9 cellular contexts compared by ENCODE assay signal in the genomic region with DNA sequence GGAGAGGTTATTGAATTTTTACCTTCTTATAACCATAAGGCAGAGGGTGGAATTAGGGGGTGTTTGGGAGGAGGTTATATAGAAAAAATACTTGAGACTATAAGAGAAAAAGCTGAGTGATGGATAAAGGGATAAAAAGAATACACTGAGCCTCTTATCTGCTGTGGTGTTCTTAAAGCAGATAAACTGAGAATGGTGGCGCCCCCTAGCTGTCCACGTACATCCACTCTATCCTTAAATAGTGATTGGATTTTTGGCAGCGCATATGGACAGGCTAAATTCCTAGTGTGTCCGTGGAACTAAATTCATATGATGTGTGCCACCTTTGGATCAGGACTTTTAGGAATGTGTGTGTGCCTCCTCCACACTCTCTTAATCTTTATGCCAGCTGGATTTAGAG.
DNase-seq lines count a peak whose midpoint lies in the region; ATAC-seq and TF ChIP-seq lines count a peak whose summit lies in the region.
"Had no signal": no experiment of that assay in that cellular context is flagged by ENCODE, and none has a peak within 500 bp of the region (broad histone marks: within the 10 kb centered on the region; RNA-seq: fewer than 3 reads in every experiment).

No MANE protein-coding gene starts in this region.

- H3K4me3 Mint-ChIP-seq in activated CD8-positive, alpha-beta memory T cell treated with anti-CD3 and anti-CD28 coated beads, Interleukin-2, amount 10 ng/mL, durations not matched to agents 7 days and 5 days: no peak overlapping the region
- H3K4me3 Mint-ChIP-seq in glutamatergic neuron (ENCODE audit: unreplicated experiment): no peak overlapping the region

- H3K36me3 Mint-ChIP-seq in activated CD8-positive, alpha-beta memory T cell treated with anti-CD3 and anti-CD28 coated beads, Interleukin-2, amount 10 ng/mL, durations not matched to agents 7 days and 5 days: no peaks in the 10 kb centered on the region
- no peaks in the 10 kb centered on the region for H3K36me3 Mint-ChIP-seq in glutamatergic neuron (ENCODE audit: unreplicated experiment)

- no peak overlapping the region for H3K4me3 ChIP-seq in HL-60 (replicated peaks; ENCODE audit: insufficient read depth, low read length)
- no peak overlapping the region for H3K4me3 ChIP-seq in coronary artery
- H3K4me3 ChIP-seq: tibial nerve had no signal

- H3K4me1 Mint-ChIP-seq in activated CD8-positive, alpha-beta memory T cell treated with anti-CD3 and anti-CD28 coated beads, Interleukin-2, amount 10 ng/mL, durations not matched to agents 7 days and 5 days: peaks cover 17% of the 10 kb centered on the region
- peaks cover 3% of the 10 kb centered on the region for H3K4me1 Mint-ChIP-seq in glutamatergic neuron (ENCODE audit: low read depth, unreplicated experiment)

- ATAC-seq in activated CD8-positive, alpha-beta memory T cell treated with anti-CD3 and anti-CD28 coated beads, Interleukin-2, amount 10 ng/mL, durations not matched to agents 7 days and 5 days: no peak
- ATAC-seq in GM18502 (IDR thresholded peaks at IDR 0.05; ENCODE audit: poor library complexity, unreplicated experiment): no peak

- peak; percentile 36 for TF ChIP-seq CTCF in HL-60 (IDR thresholded peaks at IDR 0.05; ENCODE audit: insufficient read depth, low read length)
- TF ChIP-seq CTCF in glutamatergic neuron (IDR thresholded peaks at IDR 0.05; ENCODE audit: partially characterized antibody, unreplicated experiment): peak; percentile 49
- TF ChIP-seq CTCF in coronary artery (IDR thresholded peaks at IDR 0.05): no peak

- DNase-seq in EL (peak; percentile 39), HL-60 (ENCODE audit: low read depth in 1 of 2, low spot score in 1 of 2) (peak in 1 of 2 experiments; percentile 31), glutamatergic neuron (peak; percentile 45), coronary artery (ENCODE audit: low spot score) (no peak), SKM-1 treated with dmso at 0.1 percent for 144 hours (lab: John Stamatoyannopoulos, UW; ENCODE audit: unreplicated experiment) (no peak)
- peak; percentile 46 for DNase-seq in activated CD8-positive, alpha-beta memory T cell treated with anti-CD3 and anti-CD28 coated beads, Interleukin-2, amount 10 ng/mL, durations not matched to agents 7 days and 5 days
- DNase-seq in stimulated activated CD8-positive, alpha-beta memory T cell treated with anti-CD3 and anti-CD28 coated beads, Interleukin-15, amount 100 ng/mL, for 1 hour (ENCODE audit: low read depth): peak; percentile 2

- CTCF ChIA-PET in activated CD8-positive, alpha-beta memory T cell treated with anti-CD3 and anti-CD28 coated beads, Interleukin-2, amount 10 ng/mL, durations not matched to agents 7 days and 5 days (lab: Charles Lee): no interaction called here

- no peak overlapping the region for H3K27ac Mint-ChIP-seq in activated CD8-positive, alpha-beta memory T cell treated with anti-CD3 and anti-CD28 coated beads, Interleukin-2, amount 10 ng/mL, durations not matched to agents 7 days and 5 days
- no peak overlapping the region for H3K27ac Mint-ChIP-seq in glutamatergic neuron (ENCODE audit: unreplicated experiment)

- no peaks in the 10 kb centered on the region for H3K9me3 Mint-ChIP-seq in activated CD8-positive, alpha-beta memory T cell treated with anti-CD3 and anti-CD28 coated beads, Interleukin-2, amount 10 ng/mL, durations not matched to agents 7 days and 5 days (ENCODE audit: low read depth)
- H3K9me3 Mint-ChIP-seq in glutamatergic neuron (ENCODE audit: unreplicated experiment): no peaks in the 10 kb centered on the region

- H3K27me3 ChIP-seq in HL-60 (ENCODE audit: insufficient read depth, poor library complexity, severe bottlenecking): no peaks in the 10 kb centered on the region
- H3K27me3 ChIP-seq: tibial nerve had no signal

- no peaks in the 10 kb centered on the region for H3K27me3 Mint-ChIP-seq in activated CD8-positive, alpha-beta memory T cell treated with anti-CD3 and anti-CD28 coated beads, Interleukin-2, amount 10 ng/mL, durations not matched to agents 7 days and 5 days
- H3K27me3 Mint-ChIP-seq in glutamatergic neuron (ENCODE audit: unreplicated experiment): no peaks in the 10 kb centered on the region

- no peak overlapping the region for H3K27ac ChIP-seq in HL-60 (replicated peaks)
- H3K27ac ChIP-seq in coronary artery: no peak overlapping the region
- H3K27ac ChIP-seq: tibial nerve had no signal

Comparison
In these comparisons a context has a peak if more than half of its experiments do, and no peak if none do; other contexts are left out.
1. DNase-seq: peak in EL (single experiment), activated CD8-positive, alpha-beta memory T cell treated with anti-CD3 and anti-CD28 coated beads, Interleukin-2, amount 10 ng/mL, durations not matched to agents 7 days and 5 days (single experiment), glutamatergic neuron (single experiment) and stimulated activated CD8-positive, alpha-beta memory T cell treated with anti-CD3 and anti-CD28 coated beads, Interleukin-15, amount 100 ng/mL, for 1 hour (single experiment); none in coronary artery (single experiment) and SKM-1 treated with dmso at 0.1 percent for 144 hours (single experiment).